Comparison of ENCODE assay signal across 8 cellular contexts in genomic region chr2:99140860-99141109, GRCh38. TPM values are rescaled to one million over a fixed set of nuclear protein-coding genes. Genes with fewer than 3 reads are reported as not detected.
DNase-seq lines count a peak whose midpoint lies in the region; ATAC-seq and TF ChIP-seq lines count a peak whose summit lies in the region.

No MANE protein-coding gene starts in this region.

- TF ChIP-seq CTCF in A673 (conservative IDR thresholded peaks at IDR 0.05; ENCODE audit: low read depth, low read length) (no peak), right atrium auricular region (IDR thresholded peaks at IDR 0.05) (no peak), spleen (IDR thresholded peaks at IDR 0.05 in 8 of 11, conservative IDR thresholded peaks at IDR 0.05 in 3 of 11) (no peak)

- peaks cover 10% of the 10 kb centered on the region for H3K4me1 ChIP-seq in A673 (ENCODE audit: insufficient read depth, low read length, poor library complexity, severe bottlenecking)
- H3K4me1 ChIP-seq in right atrium auricular region: peaks cover 0 to 12% of the 10 kb centered on the region in 2 donors
- H3K4me1 ChIP-seq in spleen: peaks cover 0 to 36% (median 19%) of the 10 kb centered on the region in 6 donors

- H3K9me3 ChIP-seq in A673 (ENCODE audit: low read depth, low read length, poor library complexity, severe bottlenecking) (no peaks in the 10 kb centered on the region), right atrium auricular region (no peaks in the 10 kb centered on the region), spleen (no peaks in the 10 kb centered on the region)

- TSS peak; percentile 43 for BruUV-seq in A673 (replicated peaks; lab: Mats Ljungman, UMichigan)

- peak overlapping the region; percentile 65 for H3K4me3 ChIP-seq in A673 (ENCODE audit: low read depth, low read length, poor library complexity, severe bottlenecking)
- peak overlapping the region; percentile 98 to 99 for H3K4me3 ChIP-seq in right atrium auricular region
- H3K4me3 ChIP-seq in spleen: peak overlapping the region; percentile 66 to 96 (median 81)

- H3K27ac Mint-ChIP-seq in activated CD4-positive, alpha-beta memory T cell treated with anti-CD3 and anti-CD28 coated beads for 36 hours: peak overlapping the region; percentile 88

- POLR2A ChIA-PET in A673 (lab: Charles Lee; ENCODE audit: low non-redundant PET): no interaction called here
- POLR2A ChIA-PET in activated CD4-positive, alpha-beta memory T cell treated with anti-CD3 and anti-CD28 coated beads for 36 hours (lab: Charles Lee): interaction anchor here (0.8 to 2.7 kb wide), 8 partner anchors 12 to 197 kb away, joined by 3 to 13 read pairs (median 4); partner anchors contain the start of genes EIF5B, LIPT1, MITD1 and TSGA10

- CTCF ChIA-PET in A673 (lab: Charles Lee): interaction anchor here (1.0 kb wide), 1 partner anchor 75 kb away, joined by 3 read pairs; no protein-coding TSS in a partner anchor
- CTCF ChIA-PET in activated CD4-positive, alpha-beta memory T cell treated with anti-CD3 and anti-CD28 coated beads for 36 hours (lab: Charles Lee): interaction anchor here (0.7 to 1.6 kb wide), 7 partner anchors 12 to 491 kb away, joined by 3 to 5 read pairs (median 4); partner anchors contain the start of genes LIPT1 and TSGA10

- H3K27me3 Mint-ChIP-seq in activated CD4-positive, alpha-beta memory T cell treated with anti-CD3 and anti-CD28 coated beads for 36 hours: no peaks in the 10 kb centered on the region

- 0 to 2% (median 0%) methylated on average over 20 to 21 of the region's 21 CpGs for WGBS in spleen, 5 donors

- DNase-seq in A673 (ENCODE audit: low spot score) (peak; percentile 35), right atrium auricular region (ENCODE audit: low spot score) (no peak), spleen (no peak), epidermal melanocyte (ENCODE audit: insufficient read length, low spot score) (no peak), NCI-H1105 (lab: John Stamatoyannopoulos, UW) (no peak)
- no peak for DNase-seq in activated CD4-positive, alpha-beta memory T cell treated with anti-CD3 and anti-CD28 coated beads for 36 hours

- H3K36me3 ChIP-seq in A673 (ENCODE audit: insufficient read depth, low read length, poor library complexity, severe bottlenecking): no peaks in the 10 kb centered on the region
- no peaks in the 10 kb centered on the region for H3K36me3 ChIP-seq in right atrium auricular region
- no peaks in the 10 kb centered on the region for H3K36me3 ChIP-seq in spleen

- TF ChIP-seq POLR2A in spleen (IDR thresholded peaks at IDR 0.05): peak in 1 of 3 donors; percentile 63

- intact Hi-C loops in A673 (cut with micrococcal nuclease; ENCODE audit: unreplicated experiment) (no loop called here), spleen (cut with DNase I; ENCODE audit: low total_unique reads) (no loop called here)
- intact Hi-C loops in activated CD4-positive, alpha-beta memory T cell treated with anti-CD3 and anti-CD28 coated beads for 36 hours (cut with micrococcal nuclease): loop anchor here (1.0 to 10.0 kb wide), 5 partner anchors 14 to 486 kb away; partner anchors contain the start of genes LIPT1, MITD1, MRPL30 and REV1

- peak overlapping the region; percentile 93 for H3K4me3 Mint-ChIP-seq in activated CD4-positive, alpha-beta memory T cell treated with anti-CD3 and anti-CD28 coated beads for 36 hours

- H3K9me3 Mint-ChIP-seq in activated CD4-positive, alpha-beta memory T cell treated with anti-CD3 and anti-CD28 coated beads for 36 hours: no peaks in the 10 kb centered on the region

- H3K4me1 Mint-ChIP-seq in activated CD4-positive, alpha-beta memory T cell treated with anti-CD3 and anti-CD28 coated beads for 36 hours (ENCODE audit: low read depth): peaks cover 19% of the 10 kb centered on the region

- ATAC-seq in GM18520 (IDR thresholded peaks at IDR 0.05; ENCODE audit: unreplicated experiment) (peak; percentile 20), HG03139 (IDR thresholded peaks at IDR 0.05; ENCODE audit: unreplicated experiment) (peak; percentile 24)

- H3K27me3 ChIP-seq in A673 (replicated peaks; ENCODE audit: insufficient read depth, low read depth, low read length, poor library complexity) (peaks cover 37% of the 10 kb centered on the region), right atrium auricular region (no peaks in the 10 kb centered on the region), spleen (replicated peaks in 1 of 7) (no peaks in the 10 kb centered on the region)

- H3K27ac ChIP-seq in A673 (ENCODE audit: low read depth, low read length, poor library complexity, severe bottlenecking): no peak overlapping the region
- H3K27ac ChIP-seq in right atrium auricular region: peak overlapping the region; percentile 92 to 95
- peak overlapping the region; percentile 79 to 97 (median 90) for H3K27ac ChIP-seq in spleen

- H3K36me3 Mint-ChIP-seq in activated CD4-positive, alpha-beta memory T cell treated with anti-CD3 and anti-CD28 coated beads for 36 hours: peaks cover 2% of the 10 kb centered on the region

RNA-seq across cellular contexts. Expression of gene C2orf15, which starts 0.7 kb away (rescaled TPM):
- total RNA-seq in A673 (2021) (0.56 TPM in 1 of 2 replicates, not detected in the other), right atrium auricular region (not detected), spleen (1 to 10 TPM in 6 of 7 donors, under 1 TPM in 1; 0.52 to 2.4 (median 1.5) TPM)
- total RNA-seq in activated CD4-positive, alpha-beta memory T cell treated with anti-CD3 and anti-CD28 coated beads for 36 hours: under 1 TPM; 0.48 to 0.50 TPM
- polyA plus RNA-seq in spleen: 1 to 10 TPM; 1.3 to 1.4 (median 1.3) TPM

RNA-seq across cellular contexts. Expression of gene TSGA10, which starts 14.0 kb away (rescaled TPM):
- total RNA-seq in A673 (2021): 2.5 and 2.6 TPM in 2 replicates
- 1 to 10 TPM; 6.3 to 7.0 TPM for total RNA-seq in activated CD4-positive, alpha-beta memory T cell treated with anti-CD3 and anti-CD28 coated beads for 36 hours
- total RNA-seq in right atrium auricular region: 1 to 10 TPM; 1.5 to 7.0 TPM
- total RNA-seq in spleen: 10 to 100 TPM in 3 of 7 donors, 1 to 10 TPM in 4; 6.8 to 14.0 (median 8.1) TPM
- polyA plus RNA-seq in spleen: 1 to 10 TPM; 2.5 to 4.6 (median 2.7) TPM

RNA-seq across cellular contexts. Expression of gene LIPT1, which starts 14.0 kb away (rescaled TPM):
- total RNA-seq in A673 (2021) (6.3 and 7.4 TPM in 2 replicates), right atrium auricular region (1 to 10 TPM; 5.1 to 5.2 TPM), spleen (10 to 100 TPM; 10.4 to 20.8 (median 15.6) TPM)
- 1 to 10 TPM; 3.3 to 4.6 TPM for total RNA-seq in activated CD4-positive, alpha-beta memory T cell treated with anti-CD3 and anti-CD28 coated beads for 36 hours
- 10 to 100 TPM; 12.0 to 20.3 (median 17.6) TPM for polyA plus RNA-seq in spleen

RNA-seq across cellular contexts. Expression of gene MITD1, which starts 40.1 kb away (rescaled TPM):
- total RNA-seq in A673 (2021) (22.3 and 25.3 TPM in 2 replicates), right atrium auricular region (10 to 100 TPM; 11.8 to 25.9 TPM), spleen (10 to 100 TPM; 30.4 to 66.4 (median 37.1) TPM)
- 10 to 100 TPM; 67.4 to 75.5 TPM for total RNA-seq in activated CD4-positive, alpha-beta memory T cell treated with anti-CD3 and anti-CD28 coated beads for 36 hours
- 10 to 100 TPM; 57.1 to 72.4 (median 63.9) TPM for polyA plus RNA-seq in spleen

RNA-seq across cellular contexts. Expression of gene MRPL30, which starts 40.2 kb away (rescaled TPM):
- total RNA-seq in A673 (2021): 55.4 and 59.9 TPM in 2 replicates
- 10 to 100 TPM; 30.3 to 30.8 TPM for total RNA-seq in activated CD4-positive, alpha-beta memory T cell treated with anti-CD3 and anti-CD28 coated beads for 36 hours
- total RNA-seq in right atrium auricular region: 10 to 100 TPM; 18.8 to 37.8 TPM
- 10 to 100 TPM; 17.1 to 26.0 (median 22.4) TPM for total RNA-seq in spleen
- 10 to 100 TPM; 12.8 to 19.1 (median 18.3) TPM for polyA plus RNA-seq in spleen
